ENCODE assay signal across 8 cellular contexts in the genomic region with DNA sequence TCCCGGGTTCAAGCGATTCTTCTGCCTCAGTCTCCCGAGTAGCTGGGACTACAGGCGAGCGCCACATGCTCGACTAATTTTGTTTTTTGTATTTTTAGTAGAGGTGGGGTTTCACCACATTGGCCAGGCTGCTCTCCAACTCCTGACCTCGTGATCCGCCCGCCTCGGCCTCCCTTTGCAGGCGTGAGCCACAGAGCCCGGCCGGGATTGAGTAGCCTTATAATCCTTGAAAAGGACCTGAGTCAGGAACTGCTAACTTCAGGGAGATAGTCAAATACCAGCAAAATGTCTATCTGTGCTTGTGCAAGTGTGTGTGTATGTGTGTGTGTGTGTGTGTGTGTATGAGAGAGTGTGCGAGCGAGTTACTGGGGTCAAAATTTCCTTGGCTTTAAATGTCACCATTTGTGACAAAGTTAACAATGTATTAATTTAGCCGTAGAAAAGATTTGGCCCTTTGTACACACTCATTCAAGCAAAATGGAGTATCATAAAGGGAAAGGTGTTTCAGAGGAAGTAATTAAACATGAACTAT. TPM values are rescaled to one million over a fixed set of nuclear protein-coding genes. Genes with fewer than 3 reads are reported as not detected.
A peak's percentile ranks its signal among the peaks of the same experiment; 100 is the strongest.
DNase-seq lines count a peak whose midpoint lies in the region; ATAC-seq and TF ChIP-seq lines count a peak whose summit lies in the region.

No MANE protein-coding gene starts in this region.

- no peaks in the 10 kb centered on the region for H3K27me3 Mint-ChIP-seq in activated CD4-positive, alpha-beta memory T cell treated with anti-CD3 and anti-CD28 coated beads, Interleukin-2, amount 10 ng/mL, durations not matched to agents 7 days and 5 days

- no peaks in the 10 kb centered on the region for H3K9me2 ChIP-seq in hepatocyte (replicated peaks; ENCODE audit: insufficient read depth)

- H3K36me3 Mint-ChIP-seq in activated CD4-positive, alpha-beta memory T cell treated with anti-CD3 and anti-CD28 coated beads, Interleukin-2, amount 10 ng/mL, durations not matched to agents 7 days and 5 days (ENCODE audit: low read depth): peaks cover 5% of the 10 kb centered on the region

- H3K27ac Mint-ChIP-seq in activated CD4-positive, alpha-beta memory T cell treated with anti-CD3 and anti-CD28 coated beads, Interleukin-2, amount 10 ng/mL, durations not matched to agents 7 days and 5 days: peak overlapping the region; percentile 59

- peaks cover 15% of the 10 kb centered on the region for H4K20me1 ChIP-seq in hepatocyte (ENCODE audit: insufficient read depth, poor library complexity, severe bottlenecking)

- CTCF ChIA-PET in activated CD4-positive, alpha-beta memory T cell treated with anti-CD3 and anti-CD28 coated beads, Interleukin-2, amount 10 ng/mL, durations not matched to agents 7 days and 5 days (lab: Charles Lee): no interaction called here

- H3K9ac ChIP-seq in skeletal muscle tissue (ENCODE audit: low read depth in 1 of 3, low read length in 3 of 3): peak overlapping the region; percentile 87 to 98 (median 91)

- H3K4me2 ChIP-seq in hepatocyte: peak overlapping the region; percentile 81

- ATAC-seq in HG02571 (IDR thresholded peaks at IDR 0.05; ENCODE audit: unreplicated experiment) (no peak), GM21786 (IDR thresholded peaks at IDR 0.05; ENCODE audit: unreplicated experiment) (no peak)

- H3K36me3 ChIP-seq in hepatocyte (replicated peaks; ENCODE audit: insufficient read depth, low read depth) (no peaks in the 10 kb centered on the region), skeletal muscle tissue (ENCODE audit: control insufficient read depth in 3 of 3, insufficient read depth in 3 of 3, low read length in 3 of 3) (no peaks in the 10 kb centered on the region)

- peak overlapping the region; percentile 43 for H3K4me3 Mint-ChIP-seq in activated CD4-positive, alpha-beta memory T cell treated with anti-CD3 and anti-CD28 coated beads, Interleukin-2, amount 10 ng/mL, durations not matched to agents 7 days and 5 days

- H3K4me1 Mint-ChIP-seq in activated CD4-positive, alpha-beta memory T cell treated with anti-CD3 and anti-CD28 coated beads, Interleukin-2, amount 10 ng/mL, durations not matched to agents 7 days and 5 days: peaks cover 13% of the 10 kb centered on the region

- H3K27ac ChIP-seq in hepatocyte (peak overlapping the region; percentile 97), skeletal muscle tissue (ENCODE audit: low read depth, low read length) (peak overlapping the region; percentile 14)

- TF ChIP-seq CTCF in hepatocyte (IDR thresholded peaks at IDR 0.05; ENCODE audit: poor library complexity): no peak

- peak overlapping the region; percentile 50 for H2AFZ ChIP-seq in hepatocyte

- H3K9me3 Mint-ChIP-seq in activated CD4-positive, alpha-beta memory T cell treated with anti-CD3 and anti-CD28 coated beads, Interleukin-2, amount 10 ng/mL, durations not matched to agents 7 days and 5 days: no peaks in the 10 kb centered on the region

- H3K4me3 ChIP-seq in hepatocyte (peak overlapping the region; percentile 61), skeletal muscle tissue (ENCODE audit: low read length in 3 of 3) (peak overlapping the region in 2 of 3 donors; percentile 72 to 82)

- POLR2A ChIA-PET in activated CD4-positive, alpha-beta memory T cell treated with anti-CD3 and anti-CD28 coated beads, Interleukin-2, amount 10 ng/mL, durations not matched to agents 7 days and 5 days (lab: Charles Lee): interaction anchor here (1.5 to 5.6 kb wide), 2 partner anchors 34 to 198 kb away, joined by 4 to 36 read pairs; no protein-coding TSS in a partner anchor

- H3K9me3 ChIP-seq in hepatocyte (ENCODE audit: low read depth): no peaks in the 10 kb centered on the region
- no peaks in the 10 kb centered on the region for H3K9me3 ChIP-seq in skeletal muscle tissue (ENCODE audit: control insufficient read depth in 3 of 3, low read length in 3 of 3)

- peaks cover 41% of the 10 kb centered on the region for H3K79me2 ChIP-seq in hepatocyte

- H3K4me1 ChIP-seq in hepatocyte (ENCODE audit: insufficient read depth): no peaks in the 10 kb centered on the region
- H3K4me1 ChIP-seq in skeletal muscle tissue (ENCODE audit: control insufficient read depth in 3 of 3, insufficient read depth in 3 of 3, low read length in 3 of 3): peaks cover 0 to 7% (median 5%) of the 10 kb centered on the region in 3 donors

- H3K27me3 ChIP-seq in hepatocyte (no peaks in the 10 kb centered on the region), skeletal muscle tissue (ENCODE audit: control insufficient read depth in 3 of 3, insufficient read depth in 3 of 3, low read length in 3 of 3) (no peaks in the 10 kb centered on the region)

- DNase-seq in NCI-H2081 (lab: John Stamatoyannopoulos, UW): peak; percentile 0 to 39
- no peak for DNase-seq in NCI-H2081 treated with DMSO at 0.1 percent for 48 hours (lab: John Stamatoyannopoulos, UW)
- no peak for DNase-seq in activated CD4-positive, alpha-beta memory T cell treated with anti-CD3 and anti-CD28 coated beads, Interleukin-2, amount 10 ng/mL, durations not matched to agents 7 days and 5 days
- DNase-seq in hepatocyte (ENCODE audit: low spot score): peak; percentile 11
- no peak for DNase-seq in T-helper 9 cell

- 79% methylated on average over 16 of the region's 16 CpGs for WGBS in hepatocyte (ENCODE audit: low lambda C conversion rate, missing lambda C conversion rate)

RNA-seq across cellular contexts. Expression of a gene that starts 1.8 kb away (rescaled TPM):
- 10 to 100 TPM; 27.2 to 28.0 TPM for total RNA-seq in activated CD4-positive, alpha-beta memory T cell treated with anti-CD3 and anti-CD28 coated beads, Interleukin-2, amount 10 ng/mL, durations not matched to agents 7 days and 5 days
- total RNA-seq in hepatocyte (46.2 and 55.7 TPM in 2 replicates), skeletal muscle tissue (21.9 TPM)
- 13.7 and 20.8 TPM in 2 replicates for polyA plus RNA-seq in hepatocyte

RNA-seq across cellular contexts. Expression of a gene that starts 27.4 kb away (rescaled TPM):
- not detected for total RNA-seq in activated CD4-positive, alpha-beta memory T cell treated with anti-CD3 and anti-CD28 coated beads, Interleukin-2, amount 10 ng/mL, durations not matched to agents 7 days and 5 days
- total RNA-seq in hepatocyte (not detected in 2 replicates), skeletal muscle tissue (not detected)
- not detected in 2 replicates for polyA plus RNA-seq in hepatocyte

Comparison
In these comparisons a context has a peak if more than half of its experiments do, and no peak if none do; other contexts are left out.
1. DNase-seq: peak in NCI-H2081 (2 of 2) and hepatocyte (single experiment); none in NCI-H2081 treated with DMSO at 0.1 percent for 48 hours (single experiment), activated CD4-positive, alpha-beta memory T cell treated with anti-CD3 and anti-CD28 coated beads, Interleukin-2, amount 10 ng/mL, durations not matched to agents 7 days and 5 days (single experiment) and T-helper 9 cell (single experiment).